In the genomic region with DNA sequence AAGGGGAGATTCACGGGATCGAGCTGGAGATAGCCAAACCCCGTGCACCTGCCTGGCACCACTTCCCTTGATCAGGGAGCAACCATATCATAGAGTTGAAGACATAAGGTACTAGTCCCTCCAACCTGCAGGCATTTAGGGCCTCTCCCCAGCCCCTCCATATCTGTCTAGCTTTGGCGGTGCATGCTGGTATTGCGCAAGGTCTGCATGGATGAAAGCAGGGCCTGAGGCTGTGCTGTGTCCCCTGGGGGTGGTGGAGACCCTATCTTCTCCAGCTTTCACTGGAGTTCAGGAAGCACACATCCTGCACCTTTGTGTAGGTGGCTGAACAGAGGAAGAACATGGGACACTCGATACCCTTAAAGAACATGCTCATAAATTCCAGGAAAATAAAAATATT, we compare ENCODE assay signal across 31 cellular contexts.
"Had no signal": no experiment of that assay in that cellular context is flagged by ENCODE, and none has a peak within 500 bp of the region (broad histone marks: within the 10 kb centered on the region; RNA-seq: fewer than 3 reads in every experiment).

No MANE protein-coding gene starts in this region.

- H3K36me3 ChIP-seq: brain microvascular endothelial cell, esophagus muscularis mucosa, gastrocnemius medialis, heart left ventricle, WERI-Rb-1 had no signal

- DNase-seq: activated B cell treated with CpG ODN at 0.5 μM for 24 hours; activated CD4-positive, alpha-beta T cell treated with anti-CD3 and anti-CD28 coated beads for 48 hours; activated CD4-positive, alpha-beta T cell treated with anti-CD3 and anti-CD28 coated beads, Interleukin-2, amount 50 U/mL, for 1 hour; activated CD4-positive, alpha-beta T cell treated with anti-CD3 and anti-CD28 coated beads, Interleukin-2, amount 50 U/mL, for 48 hours; activated CD8-positive, alpha-beta memory T cell treated with anti-CD3 and anti-CD28 coated beads for 24 hours; activated CD8-positive, alpha-beta T cell treated with anti-CD3 and anti-CD28 coated beads for 36 hours; activated effector memory CD4-positive, alpha-beta T cell treated with Interleukin-2 at 50 U/mL for 16 hours; activated gamma-delta T cell treated with Interleukin-2 at 50 U/mL for 16 hours; activated naive CD4-positive, alpha-beta T cell treated with anti-CD3 and anti-CD28 coated beads, Interleukin-2, amount 50 U/mL, for 16 hours; activated naive CD4-positive, alpha-beta T cell treated with Interleukin-2 at 50 U/mL for 16 hours; activated T-cell treated with anti-CD3 and anti-CD28 coated beads, Interleukin-2, amount 50 U/mL, for 4 hours; amniotic stem cell; anterior cingulate cortex; brain microvascular endothelial cell; cortex of kidney; dermis blood vessel endothelial cell; effector CD4-positive, alpha-beta T cell; effector memory CD8-positive, alpha-beta T cell; erythroblast; foreskin keratinocyte; gastrocnemius medialis; glutamatergic neuron; heart left ventricle; T-helper 2 cell; WERI-Rb-1 had no signal

- H3K4me1 ChIP-seq: foreskin keratinocyte had no signal

- H3K4me3 ChIP-seq: esophagus muscularis mucosa, gastrocnemius medialis, heart left ventricle had no signal

- H3K27me3 ChIP-seq: brain microvascular endothelial cell, esophagus muscularis mucosa, foreskin keratinocyte, gastrocnemius medialis, heart left ventricle had no signal

- H3K9me3 ChIP-seq: esophagus muscularis mucosa, gastrocnemius medialis, heart left ventricle had no signal

- H3K27ac ChIP-seq: brain microvascular endothelial cell, esophagus muscularis mucosa, foreskin keratinocyte, gastrocnemius medialis, heart left ventricle, WERI-Rb-1 had no signal

- ATAC-seq: activated CD4-positive, CD25-positive, alpha-beta regulatory T cell treated with anti-CD3 and anti-CD28 coated beads, Interleukin-2, amount 50 U/mL, for 24 hours; activated CD8-positive, alpha-beta T cell treated with anti-CD3 and anti-CD28 coated beads for 36 hours; activated T-cell treated with anti-CD3 and anti-CD28 coated beads, Interleukin-2, amount 50 U/mL, for 4 hours; activated T-helper 17 cell treated with anti-CD3 and anti-CD28 coated beads, Interleukin-2, amount 50 U/mL, for 72 hours; effector memory CD8-positive, alpha-beta T cell; foreskin keratinocyte; gastrocnemius medialis; heart left ventricle had no signal

- FAIRE-seq: astrocyte, bronchial epithelial cell, colon had no signal
